ENCODE assay signal across 8 cellular contexts in genomic region chr3:71304684-71305083, GRCh38.
DNase-seq lines count a peak whose midpoint lies in the region; ATAC-seq, FAIRE-seq and TF ChIP-seq lines count a peak whose summit lies in the region.

No MANE protein-coding gene starts in this region.

- H3K4me1 Mint-ChIP-seq in activated B cell treated with CpG ODN at 0.5 μM for 24 hours, result peaks cover 80% of the 10 kb centered on the region
- peaks cover 51% of the 10 kb centered on the region for H3K4me1 Mint-ChIP-seq in nephron

- no peak overlapping the region for H3K9ac ChIP-seq in GM23248

- peak; percentile 20 for ATAC-seq in activated B cell treated with CpG ODN at 0.5 μM for 24 hours (ENCODE audit: low read depth)
- ATAC-seq in GM19023 (IDR thresholded peaks at IDR 0.05; ENCODE audit: unreplicated experiment), result no peak
- ATAC-seq in HG03457 (IDR thresholded peaks at IDR 0.05; ENCODE audit: unreplicated experiment), result no peak

- H3K4me1 ChIP-seq in GM23248 (ENCODE audit: insufficient read depth), result peaks cover 10% of the 10 kb centered on the region

- WGBS in GM23248 (ENCODE audit: low coverage in 1 of 2, low lambda C conversion rate in 2 of 2, missing lambda C conversion rate in 2 of 2), 2 experiments, result 88 to 91% methylated on average over 3 of the region's 3 CpGs

- H2AFZ ChIP-seq in GM23248, result peak overlapping the region; percentile 28; the same call in 1 of the 2 replicates

- H3K4me3 ChIP-seq in GM23248, result no peak overlapping the region

- peaks cover 20% of the 10 kb centered on the region for H3K36me3 Mint-ChIP-seq in activated B cell treated with CpG ODN at 0.5 μM for 24 hours (ENCODE audit: low read depth)
- H3K36me3 Mint-ChIP-seq in nephron (ENCODE audit: low read depth), result no peaks in the 10 kb centered on the region

- POLR2A ChIA-PET in activated B cell treated with CpG ODN at 0.5 μM for 24 hours (lab: Charles Lee), result interaction anchor here (1.0 to 8.0 kb wide), 11 partner anchors 9 to 278 kb away, joined by 3 to 69 read pairs (median 5); partner anchors contain the start of gene FOXP1

- H3K4me2 ChIP-seq in GM23248 (ENCODE audit: unreplicated experiment), result peak overlapping the region; percentile 27

- no peaks in the 10 kb centered on the region for H3K27me3 Mint-ChIP-seq in activated B cell treated with CpG ODN at 0.5 μM for 24 hours
- no peaks in the 10 kb centered on the region for H3K27me3 Mint-ChIP-seq in nephron (ENCODE audit: low read depth)

- H3K9me3 ChIP-seq in GM23248 (ENCODE audit: low read depth), result no peaks in the 10 kb centered on the region

- H3K79me2 ChIP-seq in GM23248 (ENCODE audit: insufficient read depth), result peaks cover 29% of the 10 kb centered on the region

- intact Hi-C loops in activated B cell treated with CpG ODN at 0.5 μM for 24 hours (cut with micrococcal nuclease), result loop anchor here (1.0 to 5.0 kb wide), 13 partner anchors 52 to 1242 kb away; no protein-coding TSS in a partner anchor

- H3K27me3 ChIP-seq in GM23248 (replicated peaks; ENCODE audit: insufficient read depth), result no peaks in the 10 kb centered on the region

- TF ChIP-seq CTCF in activated B cell treated with CpG ODN at 0.5 μM for 24 hours (IDR thresholded peaks at IDR 0.05) (peak; percentile 15), nephron (IDR thresholded peaks at IDR 0.05; ENCODE audit: unreplicated experiment in 3 of 3) (peak; percentile 65 to 67 (median 66))

- in situ Hi-C loops in GM23248 (cut with MboI), result no loop called here

- H3K9me3 Mint-ChIP-seq in activated B cell treated with CpG ODN at 0.5 μM for 24 hours (no peaks in the 10 kb centered on the region), nephron (no peaks in the 10 kb centered on the region)

- peak overlapping the region; percentile 92 for H3K4me3 Mint-ChIP-seq in activated B cell treated with CpG ODN at 0.5 μM for 24 hours
- H3K4me3 Mint-ChIP-seq in nephron, result peak overlapping the region; percentile 81 to 83 (median 82)

- H3K36me3 ChIP-seq in GM23248 (ENCODE audit: low read depth), result no peaks in the 10 kb centered on the region

- H3K27ac ChIP-seq in GM23248, result no peak overlapping the region

- DNase-seq in GM23248, result peak; percentile 22
- no peak for DNase-seq in activated B cell treated with CpG ODN at 0.5 μM for 24 hours
- DNase-seq in fibroblast of the conjunctiva (ENCODE audit: low read depth), result peak; percentile 54
- no peak for DNase-seq in urothelium cell line (ENCODE audit: low spot score)
- no peak for DNase-seq in iPS-NIHi11 (ENCODE audit: low spot score)

- H4K20me1 ChIP-seq in GM23248 (ENCODE audit: insufficient read depth), result no peaks in the 10 kb centered on the region

- CTCF ChIA-PET in activated B cell treated with CpG ODN at 0.5 μM for 24 hours (lab: Charles Lee), result interaction anchor here (0.7 to 2.3 kb wide), 9 partner anchors 92 to 773 kb away, joined by 3 to 8 read pairs (median 4); no protein-coding TSS in a partner anchor

- H3K9me2 ChIP-seq in GM23248 (ENCODE audit: insufficient read depth), result no peaks in the 10 kb centered on the region

- peak overlapping the region; percentile 94 for H3K27ac Mint-ChIP-seq in activated B cell treated with CpG ODN at 0.5 μM for 24 hours
- H3K27ac Mint-ChIP-seq in nephron, result peak overlapping the region; percentile 89 to 91 (median 89)

- H3F3A ChIP-seq in GM23248 (ENCODE audit: insufficient read depth), result peaks cover 9% of the 10 kb centered on the region

- FAIRE-seq in urothelium cell line (lab: Jason Lieb, UNC), result no peak

Comparison
In these comparisons a context has a peak if more than half of its experiments do, and no peak if none do; other contexts are left out.
1. DNase-seq: peak in GM23248 (single experiment) and fibroblast of the conjunctiva (single experiment); none in activated B cell treated with CpG ODN at 0.5 μM for 24 hours (single experiment), urothelium cell line (single experiment) and iPS-NIHi11 (single experiment).